8 cellular contexts compared by ENCODE assay signal in genomic region chr2:86719263-86719636, GRCh38. TPM values are rescaled to one million over a fixed set of nuclear protein-coding genes. Genes with fewer than 3 reads are reported as not detected.
DNase-seq lines count a peak whose midpoint lies in the region; TF ChIP-seq lines count a peak whose summit lies in the region.
"Not testable (repeated sequence)": the region's sequence is repeated elsewhere in the genome, so short reads cannot be mapped to it uniquely, and the experiment has no call there.

No MANE protein-coding gene starts in this region.

- peaks cover 0 to 16% (median 7%) of the 10 kb centered on the region in 11 experiments; a peak in 13 of 22 replicates for H4K20me1 ChIP-seq in BLaER1 treated with 17β-estradiol and CSF1 and Interleukin-3, amounts not matched to agents 10 nM and 100 nM
- H4K20me1 ChIP-seq in OCI-LY7 (ENCODE audit: insufficient read depth, low read length) = not testable (repeated sequence)

- H3K4me3 ChIP-seq in BLaER1 treated with 17β-estradiol and CSF1 and Interleukin-3, amounts not matched to agents 10 nM and 100 nM = peak overlapping the region; percentile 45 to 66 (median 54)
- H3K4me3 ChIP-seq in HEK293 (ENCODE audit: low read depth, low read length) = not testable (repeated sequence)
- peak overlapping the region; percentile 71 for H3K4me3 ChIP-seq in OCI-LY7 (ENCODE audit: low read depth, low read length, poor library complexity, severe bottlenecking)
- H3K4me3 ChIP-seq in adipocyte (ENCODE audit: low read length) = peak overlapping the region; percentile 69
- H3K4me3 ChIP-seq in epithelial cell of proximal tubule (ENCODE audit: low read depth, low read length) = peak overlapping the region; percentile 65
- H3K4me3 ChIP-seq in kidney epithelial cell (ENCODE audit: low read depth, low read length) = peak overlapping the region; percentile 35
- H3K4me3 ChIP-seq in neuron (ENCODE audit: low read length) = peak overlapping the region; percentile 80
- peak overlapping the region; percentile 31 to 72 for H3K4me3 ChIP-seq in stomach smooth muscle (ENCODE audit: low read length in 2 of 2)

- TF ChIP-seq CTCF in HEK293 (tag by site-specific recombination; IDR thresholded peaks at IDR 0.05); OCI-LY7 (conservative IDR thresholded peaks at IDR 0.05; ENCODE audit: low read length); epithelial cell of proximal tubule (conservative IDR thresholded peaks at IDR 0.05; ENCODE audit: low read depth, low read length); kidney epithelial cell (IDR thresholded peaks at IDR 0.05; ENCODE audit: insufficient read depth, low read length, poor library complexity, severe bottlenecking): not testable (repeated sequence)

- peaks cover 13% of the 10 kb centered on the region for H3K79me2 ChIP-seq in OCI-LY7 (ENCODE audit: insufficient read depth, low read depth, low read length)

- BruUV-seq in OCI-LY7 (replicated peaks; lab: Mats Ljungman, UMichigan) = not testable (repeated sequence)

- not testable (repeated sequence) for H3K36me3 ChIP-seq in BLaER1 treated with 17β-estradiol and CSF1 and Interleukin-3, amounts not matched to agents 10 nM and 100 nM; HEK293 (ENCODE audit: control insufficient read depth in 2 of 2, insufficient read depth in 1 of 2, low read length in 2 of 2); OCI-LY7 (ENCODE audit: insufficient read depth, low read length); adipocyte (ENCODE audit: control insufficient read depth, insufficient read depth, low read length, severe bottlenecking); kidney epithelial cell (ENCODE audit: control insufficient read depth, insufficient read depth, low read length); neuron (ENCODE audit: insufficient read depth, low read length); stomach smooth muscle (ENCODE audit: control insufficient read depth in 2 of 2, insufficient read depth in 2 of 2, low read length in 2 of 2)

- not testable (repeated sequence) for H2AFZ ChIP-seq in OCI-LY7 (ENCODE audit: low read length); neuron (ENCODE audit: low read depth, low read length)

- H3K9me2 ChIP-seq in OCI-LY7 (ENCODE audit: insufficient read depth, low read length) = not testable (repeated sequence)

- H3K4me2 ChIP-seq in BLaER1 treated with 17β-estradiol and CSF1 and Interleukin-3, amounts not matched to agents 10 nM and 100 nM = peak overlapping the region in 6 of 11 experiments; percentile 37 to 57 (median 48); a peak in 4 of 22 replicates
- peak overlapping the region; percentile 32; the same call in 1 of the 2 replicates for H3K4me2 ChIP-seq in OCI-LY7 (ENCODE audit: low read length)

- H3K4me1 ChIP-seq in BLaER1 treated with 17β-estradiol and CSF1 and Interleukin-3, amounts not matched to agents 10 nM and 100 nM = peaks cover 0 to 17% (median 8%) of the 10 kb centered on the region in 10 experiments; a peak in 18 of 20 replicates
- H3K4me1 ChIP-seq in HEK293 (ENCODE audit: control insufficient read depth, insufficient read depth, low read length); OCI-LY7 (ENCODE audit: insufficient read depth, low read length, poor library complexity, severe bottlenecking); adipocyte (ENCODE audit: control insufficient read depth, insufficient read depth, low read length); neuron (ENCODE audit: insufficient read depth, low read length); stomach smooth muscle (ENCODE audit: control insufficient read depth, insufficient read depth, low read length): not testable (repeated sequence)

- H3K9ac ChIP-seq in BLaER1 treated with 17β-estradiol and CSF1 and Interleukin-3, amounts not matched to agents 10 nM and 100 nM = peak overlapping the region; percentile 78 to 95 (median 91)
- H3K9ac ChIP-seq in adipocyte (ENCODE audit: low read length) = peak overlapping the region; percentile 83
- H3K9ac ChIP-seq in stomach smooth muscle (ENCODE audit: low read length in 2 of 2) = peak overlapping the region; percentile 51 to 62

- not testable (repeated sequence) for DNase-seq in OCI-LY7 (ENCODE audit: low spot score); adipocyte (ENCODE audit: low read depth); epithelial cell of proximal tubule (ENCODE audit: low read depth); kidney epithelial cell (ENCODE audit: low read depth)

- peak overlapping the region; percentile 82 to 94 (median 88) for H3K27ac ChIP-seq in BLaER1 treated with 17β-estradiol and CSF1 and Interleukin-3, amounts not matched to agents 10 nM and 100 nM
- H3K27ac ChIP-seq in HEK293 (ENCODE audit: extremely low read depth, low read depth, low read length) (peak overlapping the region; percentile 93), stomach smooth muscle (ENCODE audit: low read length) (peak overlapping the region; percentile 70)
- not testable (repeated sequence) for H3K27ac ChIP-seq in OCI-LY7 (ENCODE audit: low read depth, low read length, poor library complexity, severe bottlenecking)

- POLR2A ChIA-PET in HEK293 (lab: Yijun Ruan, JAX); OCI-LY7 (lab: Charles Lee): not testable (repeated sequence)

- H3K27me3 ChIP-seq in BLaER1 treated with 17β-estradiol and CSF1 and Interleukin-3, amounts not matched to agents 10 nM and 100 nM; adipocyte (replicated peaks; ENCODE audit: control insufficient read depth, insufficient read depth, low read length); kidney epithelial cell (ENCODE audit: control insufficient read depth, insufficient read depth, low read length); neuron (ENCODE audit: insufficient read depth, low read length); stomach smooth muscle (ENCODE audit: control insufficient read depth in 1 of 2, insufficient read depth in 2 of 2, low read length in 2 of 2): not testable (repeated sequence)

- H3K9me3 ChIP-seq in BLaER1 treated with 17β-estradiol and CSF1 and Interleukin-3, amounts not matched to agents 10 nM and 100 nM (replicated peaks in 1 of 11); HEK293 (ENCODE audit: control insufficient read depth, insufficient read depth, low read depth, low read length); OCI-LY7 (ENCODE audit: low read length); adipocyte (ENCODE audit: control insufficient read depth, low read length); neuron (ENCODE audit: low read length); stomach smooth muscle (ENCODE audit: control insufficient read depth in 2 of 2, low read length in 2 of 2): not testable (repeated sequence)

- CTCF ChIA-PET in HEK293 (lab: Yijun Ruan, JAX); OCI-LY7 (lab: Charles Lee; ENCODE audit: unreplicated experiment): not testable (repeated sequence)

- intact Hi-C loops in OCI-LY7 (cut with micrococcal nuclease; ENCODE audit: unreplicated experiment) = not testable (repeated sequence)

RNA-seq across cellular contexts. Expression of gene RMND5A, which starts 0.8 kb away (rescaled TPM):
- total RNA-seq in OCI-LY7 (2014; rRNA removed; shearing (Covaris generic)) = 55.2 and 60.6 TPM in 2 replicates
- total RNA-seq in OCI-LY7 (2022) (62.7 and 73.7 TPM in 2 replicates), epithelial cell of proximal tubule (19.5 and 20.5 TPM in 2 replicates), kidney epithelial cell (24.5 and 26.6 TPM in 2 replicates)
